8 cellular contexts compared by ENCODE assay signal in genomic region chr1:149843302-149844041, GRCh38. TPM values are rescaled to one million over a fixed set of nuclear protein-coding genes. Genes with fewer than 3 reads are reported as not detected.
A peak's percentile ranks its signal among the peaks of the same experiment; 100 is the strongest.
DNase-seq lines count a peak whose midpoint lies in the region; ATAC-seq lines count a peak whose summit lies in the region.

No MANE protein-coding gene starts in this region.

- no peak for ATAC-seq in activated CD8-positive, alpha-beta T cell treated with anti-CD3 and anti-CD28 coated beads, Interleukin-2, amount 10 ng/mL, durations not matched to agents 7 days and 5 days
- no peak for ATAC-seq in right cardiac atrium

- peak; percentile 13 for DNase-seq in HT1080 (ENCODE audit: low read depth)
- DNase-seq in activated CD8-positive, alpha-beta T cell treated with anti-CD3 and anti-CD28 coated beads, Interleukin-2, amount 10 ng/mL, durations not matched to agents 7 days and 5 days = peak; percentile 29
- DNase-seq in right cardiac atrium = peak in 1 of 3 donors; percentile 3
- DNase-seq in stimulated activated naive CD4-positive, alpha-beta T cell (lab: John Stamatoyannopoulos, UW) = no peak
- no peak for DNase-seq in cerebellar nuclear complex (lab: John Stamatoyannopoulos, UW)
- no peak for DNase-seq in HPDE6-E6E7 (ENCODE audit: extremely low spot score)
- no peak for DNase-seq in NK-92 treated with Interleukin-12 subunit alpha and Interleukin-12 subunit beta, amount 100 ng/mL, for 24 hours (lab: John Stamatoyannopoulos, UW)

- intact Hi-C loops in right cardiac atrium (cut with DNase I) = no loop called here

- H3K4me1 ChIP-seq in right cardiac atrium (ENCODE audit: control insufficient read depth, insufficient read depth, low read length) (peaks cover 3% of the 10 kb centered on the region), skeletal muscle satellite cell (ENCODE audit: control insufficient read depth, insufficient read depth, low read length) (peaks cover 17% of the 10 kb centered on the region)

- 3% methylated on average over 16 of the region's 29 CpGs for WGBS in right cardiac atrium

- H3K4me3 ChIP-seq in right cardiac atrium (ENCODE audit: low read length) (peak overlapping the region; percentile 91), skeletal muscle satellite cell (ENCODE audit: low read length) (peak overlapping the region; percentile 72)

- peak overlapping the region; percentile 97 for H3K27ac Mint-ChIP-seq in activated CD8-positive, alpha-beta T cell treated with anti-CD3 and anti-CD28 coated beads, Interleukin-2, amount 10 ng/mL, durations not matched to agents 7 days and 5 days

- H3K36me3 Mint-ChIP-seq in activated CD8-positive, alpha-beta T cell treated with anti-CD3 and anti-CD28 coated beads, Interleukin-2, amount 10 ng/mL, durations not matched to agents 7 days and 5 days (ENCODE audit: low read depth) = peaks cover 39% of the 10 kb centered on the region

- H3K27ac ChIP-seq in right cardiac atrium (ENCODE audit: low read length) = no peak overlapping the region

- no peaks in the 10 kb centered on the region for H3K27me3 Mint-ChIP-seq in activated CD8-positive, alpha-beta T cell treated with anti-CD3 and anti-CD28 coated beads, Interleukin-2, amount 10 ng/mL, durations not matched to agents 7 days and 5 days (ENCODE audit: low read depth)

- H3K9me3 ChIP-seq in right cardiac atrium (ENCODE audit: control insufficient read depth, low read length) (no peaks in the 10 kb centered on the region), skeletal muscle satellite cell (replicated peaks; ENCODE audit: low read length) (no peaks in the 10 kb centered on the region)

- H3K36me3 ChIP-seq in skeletal muscle satellite cell (ENCODE audit: insufficient read depth, low read length) = no peaks in the 10 kb centered on the region

- peak overlapping the region; percentile 92 for H3K4me2 ChIP-seq in skeletal muscle satellite cell (ENCODE audit: low read length)

- no peaks in the 10 kb centered on the region for H3K27me3 ChIP-seq in right cardiac atrium (ENCODE audit: control insufficient read depth, insufficient read depth)
- no peaks in the 10 kb centered on the region for H3K27me3 ChIP-seq in skeletal muscle satellite cell (ENCODE audit: control insufficient read depth, insufficient read depth, low read length)

- H3K4me1 Mint-ChIP-seq in activated CD8-positive, alpha-beta T cell treated with anti-CD3 and anti-CD28 coated beads, Interleukin-2, amount 10 ng/mL, durations not matched to agents 7 days and 5 days (ENCODE audit: low read depth) = peaks cover 35% of the 10 kb centered on the region

- CTCF ChIA-PET in activated CD8-positive, alpha-beta T cell treated with anti-CD3 and anti-CD28 coated beads, Interleukin-2, amount 10 ng/mL, durations not matched to agents 7 days and 5 days (lab: Charles Lee) = interaction anchor here (1.2 to 1.5 kb wide), 2 partner anchors 41 to 44 kb away, joined by 5 to 7 read pairs; a partner anchor contains a TSS

- peak overlapping the region; percentile 85 for H3K4me3 Mint-ChIP-seq in activated CD8-positive, alpha-beta T cell treated with anti-CD3 and anti-CD28 coated beads, Interleukin-2, amount 10 ng/mL, durations not matched to agents 7 days and 5 days

- H3K9ac ChIP-seq in skeletal muscle satellite cell (ENCODE audit: low read depth, low read length) = peak overlapping the region; percentile 79

- POLR2A ChIA-PET in activated CD8-positive, alpha-beta T cell treated with anti-CD3 and anti-CD28 coated beads, Interleukin-2, amount 10 ng/mL, durations not matched to agents 7 days and 5 days (lab: Charles Lee) = interaction anchor here (1.1 to 4.8 kb wide), 5 partner anchors 31 to 392 kb away, joined by 4 to 310 read pairs (median 7); partner anchors contain the start of genes ANP32E and SF3B4

- no peaks in the 10 kb centered on the region for H3K9me3 Mint-ChIP-seq in activated CD8-positive, alpha-beta T cell treated with anti-CD3 and anti-CD28 coated beads, Interleukin-2, amount 10 ng/mL, durations not matched to agents 7 days and 5 days (ENCODE audit: insufficient read depth)

RNA-seq across cellular contexts. Expression of gene BOLA1, which starts 55.9 kb away (rescaled TPM):
- 15.1 and 19.2 TPM in 2 replicates for total RNA-seq in HT1080 (2014; rRNA removed; shearing (Covaris generic))
- 21.2 and 24.7 TPM in 2 replicates for polyA plus RNA-seq in HT1080 (2015; cell fraction: cytosol; rRNA removed)
- polyA plus RNA-seq in HT1080 (2015; cell fraction: nucleus; rRNA removed) = 14.8 and 21.1 TPM in 2 replicates
- 10 to 100 TPM; 20.8 to 24.5 TPM for total RNA-seq in activated CD8-positive, alpha-beta T cell treated with anti-CD3 and anti-CD28 coated beads, Interleukin-2, amount 10 ng/mL, durations not matched to agents 7 days and 5 days
- 10 to 100 TPM; 13.0 to 23.8 (median 19.4) TPM for total RNA-seq in right cardiac atrium
- polyA plus RNA-seq in right cardiac atrium = 40.2 TPM
- total RNA-seq in skeletal muscle satellite cell (2012; rRNA removed) = 11.4 and 11.7 TPM in 2 replicates

Comparison
In these comparisons a context has a peak if more than half of its experiments do, and no peak if none do; other contexts are left out.
1. DNase-seq: peak in HT1080 (single experiment) and activated CD8-positive, alpha-beta T cell treated with anti-CD3 and anti-CD28 coated beads, Interleukin-2, amount 10 ng/mL, durations not matched to agents 7 days and 5 days (single experiment); none in stimulated activated naive CD4-positive, alpha-beta T cell (0 of 6), cerebellar nuclear complex (0 of 2), HPDE6-E6E7 (single experiment) and NK-92 treated with Interleukin-12 subunit alpha and Interleukin-12 subunit beta, amount 100 ng/mL, for 24 hours (single experiment).